In the genomic region with DNA sequence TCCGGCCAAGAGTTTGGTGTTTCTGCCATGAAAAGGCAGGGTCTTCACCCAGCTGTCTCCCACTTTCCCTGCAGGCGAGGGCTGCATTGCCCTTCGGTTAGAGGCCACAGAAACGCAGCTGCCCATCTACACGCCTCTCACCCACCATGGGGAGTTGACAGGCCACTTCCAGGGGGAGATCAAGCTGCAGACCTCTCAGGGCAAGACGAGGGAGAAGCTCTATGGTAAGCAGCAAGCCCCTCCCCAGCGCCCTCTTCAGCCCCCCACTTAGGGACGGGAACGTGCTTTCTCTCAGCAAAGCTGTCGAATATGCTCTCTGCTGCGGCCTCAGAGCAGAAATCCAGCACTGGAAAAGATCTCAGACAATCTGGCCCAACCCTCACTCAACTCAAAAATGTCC, we compare ENCODE assay signal across 24 cellular contexts.
"Had no signal": no experiment of that assay in that cellular context is flagged by ENCODE, and none has a peak within 500 bp of the region (broad histone marks: within the 10 kb centered on the region; RNA-seq: fewer than 3 reads in every experiment).

No MANE protein-coding gene starts in this region.

- H3K36me3 ChIP-seq: right lobe of liver, thoracic aorta had no signal

- H3K36me3 Mint-ChIP-seq: mesothelial cell of epicardium had no signal

- H3K27ac ChIP-seq: body of pancreas, foreskin keratinocyte, right lobe of liver, thoracic aorta, upper lobe of left lung had no signal

- H3K27me3 ChIP-seq: body of pancreas, right lobe of liver, upper lobe of left lung had no signal

- ATAC-seq: activated CD4-positive, CD25-positive, alpha-beta regulatory T cell treated with anti-CD3 and anti-CD28 coated beads, Interleukin-2, amount 50 U/mL, for 24 hours; body of pancreas; foreskin keratinocyte; left ventricle myocardium superior; right lobe of liver had no signal

- H3K4me1 ChIP-seq: body of pancreas, foreskin keratinocyte, right lobe of liver, upper lobe of left lung had no signal

- H3K4me1 Mint-ChIP-seq: nephron had no signal

- H3K9me3 Mint-ChIP-seq: activated CD4-positive, alpha-beta memory T cell treated with anti-CD3 and anti-CD28 coated beads, Interleukin-2, amount 10 ng/mL, durations not matched to agents 7 days and 5 days; activated CD4-positive, alpha-beta T cell treated with anti-CD3 and anti-CD28 coated beads, Interleukin-2, amount 10 ng/mL, durations not matched to agents 24 days and 14 days; activated T-helper 2 cell treated with anti-CD3 and anti-CD28 coated beads, Interferon-gamma antibody, Interleukin-2, Interleukin-4, amounts not matched to agents 10 μg/mL and 5 μg/mL and 100 μg/mL, durations not matched to agents 14 hours and 24 hours and 36 hours; mesothelial cell of epicardium; nephron had no signal

- H3K9me3 ChIP-seq: body of pancreas, right lobe of liver, thoracic aorta, upper lobe of left lung had no signal

- H3K27ac Mint-ChIP-seq: activated CD4-positive, alpha-beta memory T cell treated with anti-CD3 and anti-CD28 coated beads, Interleukin-2, amount 10 ng/mL, durations not matched to agents 7 days and 5 days; activated CD4-positive, alpha-beta T cell treated with anti-CD3 and anti-CD28 coated beads, Interleukin-2, amount 10 ng/mL, durations not matched to agents 24 days and 14 days; activated T-helper 2 cell treated with anti-CD3 and anti-CD28 coated beads, Interferon-gamma antibody, Interleukin-2, Interleukin-4, amounts not matched to agents 10 μg/mL and 5 μg/mL and 100 μg/mL, durations not matched to agents 14 hours and 24 hours and 36 hours; dendritic cell treated with granulocyte-macrophage colony-stimulating factor and Interleukin-4, amounts not matched to agents 40 ng/mL and 50 ng/mL, for 4 days; mesothelial cell of epicardium; nephron had no signal

- FAIRE-seq: endometrium, small intestine had no signal

- H3K4me3 ChIP-seq: body of pancreas, right lobe of liver, thoracic aorta, upper lobe of left lung had no signal

- H3K27me3 Mint-ChIP-seq: activated CD4-positive, alpha-beta memory T cell treated with anti-CD3 and anti-CD28 coated beads, Interleukin-2, amount 10 ng/mL, durations not matched to agents 7 days and 5 days; activated CD4-positive, alpha-beta T cell treated with anti-CD3 and anti-CD28 coated beads, Interleukin-2, amount 10 ng/mL, durations not matched to agents 24 days and 14 days; dendritic cell treated with granulocyte-macrophage colony-stimulating factor and Interleukin-4, amounts not matched to agents 40 ng/mL and 50 ng/mL, for 4 days had no signal

- H3K4me3 Mint-ChIP-seq: activated CD4-positive, alpha-beta memory T cell treated with anti-CD3 and anti-CD28 coated beads, Interleukin-2, amount 10 ng/mL, durations not matched to agents 7 days and 5 days; activated CD4-positive, alpha-beta T cell treated with anti-CD3 and anti-CD28 coated beads, Interleukin-2, amount 10 ng/mL, durations not matched to agents 24 days and 14 days; dendritic cell treated with granulocyte-macrophage colony-stimulating factor and Interleukin-4, amounts not matched to agents 40 ng/mL and 50 ng/mL, for 4 days; mesothelial cell of epicardium; nephron had no signal

- DNase-seq: activated CD4-positive, alpha-beta memory T cell treated with anti-CD3 and anti-CD28 coated beads, Interleukin-2, amount 10 ng/mL, durations not matched to agents 7 days and 5 days; activated CD4-positive, alpha-beta T cell treated with anti-CD3 and anti-CD28 coated beads, Interleukin-2, amount 10 ng/mL, durations not matched to agents 24 days and 14 days; activated naive CD4-positive, alpha-beta T cell; activated T-cell treated with anti-CD3 and anti-CD28 coated beads, Interleukin-2, amount 50 U/mL, for 1 hour; anterior cingulate cortex; body of pancreas; effector CD4-positive, alpha-beta T cell; erythroblast; foreskin keratinocyte; left ventricle myocardium superior; mammary epithelial cell; occipital lobe; right lobe of liver; small intestine; stimulated activated CD4-positive, alpha-beta T cell treated with anti-CD3 and anti-CD28 coated beads, Interleukin-2, amount 100 ng/mL, for 24 hours; stimulated activated naive CD4-positive, alpha-beta T cell treated with Interleukin-2 at 50 U/mL for 16 hours; upper lobe of left lung had no signal
